28 cellular contexts compared by ENCODE assay signal in the genomic region with DNA sequence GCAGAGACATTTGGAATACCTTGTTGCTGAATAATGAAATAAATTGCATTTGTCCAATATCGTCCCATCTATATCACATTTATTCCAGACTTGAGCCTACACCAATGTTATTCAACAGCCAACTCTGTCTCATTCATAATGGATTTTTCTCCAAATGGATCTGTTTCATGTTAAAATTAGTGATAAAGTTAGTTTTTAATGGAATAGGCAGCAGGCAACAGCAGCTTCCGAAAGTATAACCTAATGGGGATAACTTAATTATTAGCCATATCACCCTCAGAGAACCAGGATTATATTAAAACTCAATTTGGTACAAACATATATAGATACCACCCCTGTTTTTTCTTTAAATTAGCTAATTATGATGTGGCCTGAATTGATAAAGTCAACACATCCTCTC.
"Had no signal": no experiment of that assay in that cellular context is flagged by ENCODE, and none has a peak within 500 bp of the region (broad histone marks: within the 10 kb centered on the region; RNA-seq: fewer than 3 reads in every experiment).

No MANE protein-coding gene starts in this region.

- FAIRE-seq: TTC549 had no signal

- ATAC-seq: activated naive CD4-positive, alpha-beta T cell treated with anti-CD3 and anti-CD28 coated beads, Interleukin-2, amount 50 U/mL, for 72 hours; activated naive CD8-positive, alpha-beta T cell treated with anti-CD3 and anti-CD28 coated beads, Interleukin-2, amount 50 U/mL, for 24 hours; body of pancreas had no signal

- H3K27ac ChIP-seq: ascending aorta, body of pancreas, RWPE1, SJCRH30 had no signal

- H3K9me3 ChIP-seq: ascending aorta, body of pancreas, MG63, Peyer's patch, SJCRH30 had no signal

- H3K9me3 Mint-ChIP-seq: activated B cell treated with CpG ODN at 0.5 μM for 24 hours; activated CD4-positive, alpha-beta memory T cell treated with anti-CD3 and anti-CD28 coated beads, Interleukin-2, amount 10 ng/mL, durations not matched to agents 7 days and 5 days; activated naive CD4-positive, alpha-beta T cell treated with anti-CD3 and anti-CD28 coated beads, Interleukin-2, amount 50 U/mL, for 72 hours; activated naive CD8-positive, alpha-beta T cell treated with anti-CD3 and anti-CD28 coated beads, Interleukin-2, amount 50 U/mL, for 24 hours; central memory CD8-positive, alpha-beta T cell had no signal

- H3K4me3 Mint-ChIP-seq: activated B cell treated with CpG ODN at 0.5 μM for 24 hours; activated CD4-positive, alpha-beta memory T cell treated with anti-CD3 and anti-CD28 coated beads, Interleukin-2, amount 10 ng/mL, durations not matched to agents 7 days and 5 days; activated naive CD8-positive, alpha-beta T cell treated with anti-CD3 and anti-CD28 coated beads, Interleukin-2, amount 50 U/mL, for 24 hours; central memory CD8-positive, alpha-beta T cell had no signal

- H3K27me3 ChIP-seq: ascending aorta, body of pancreas, MG63, Peyer's patch, SJCRH30 had no signal

- H3K27ac Mint-ChIP-seq: activated B cell treated with CpG ODN at 0.5 μM for 24 hours; activated CD4-positive, alpha-beta memory T cell treated with anti-CD3 and anti-CD28 coated beads, Interleukin-2, amount 10 ng/mL, durations not matched to agents 7 days and 5 days; activated naive CD4-positive, alpha-beta T cell treated with anti-CD3 and anti-CD28 coated beads, Interleukin-2, amount 50 U/mL, for 72 hours; activated naive CD8-positive, alpha-beta T cell treated with anti-CD3 and anti-CD28 coated beads, Interleukin-2, amount 50 U/mL, for 24 hours had no signal

- DNase-seq: activated B cell treated with CpG ODN at 0.5 μM for 24 hours; activated CD4-positive, alpha-beta memory T cell treated with anti-CD3 and anti-CD28 coated beads, Interleukin-2, amount 10 ng/mL, durations not matched to agents 7 days and 5 days; activated CD4-positive, alpha-beta T cell treated with anti-CD3 and anti-CD28 coated beads for 1 hour; activated CD4-positive, alpha-beta T cell treated with anti-CD3 and anti-CD28 coated beads, Interleukin-2, amount 50 U/mL, for 1 hour; activated effector memory CD4-positive, alpha-beta T cell treated with Interleukin-2 at 50 U/mL for 16 hours; activated naive CD4-positive, alpha-beta T cell; activated naive CD8-positive, alpha-beta T cell treated with anti-CD3 and anti-CD28 coated beads, Interleukin-2, amount 50 U/mL, for 24 hours; activated T-cell treated with anti-CD3 and anti-CD28 coated beads for 4 hours; amniotic stem cell; body of pancreas; MG63; MV-4-11; NCI-H1092 treated with DMSO at 0.1 percent for 48 hours; NCI-H1436; NCI-H1694 treated with DMSO at 0.1 percent for 48 hours; NCI-H2029 treated with DMSO at 0.1 percent for 48 hours; NCI-H446; NCI-H524; Peyer's patch; Right ventricle myocardium superior; SJCRH30; T-helper 2 cell; T1000 had no signal

- H3K27me3 Mint-ChIP-seq: activated B cell treated with CpG ODN at 0.5 μM for 24 hours; activated CD4-positive, alpha-beta memory T cell treated with anti-CD3 and anti-CD28 coated beads, Interleukin-2, amount 10 ng/mL, durations not matched to agents 7 days and 5 days; activated naive CD8-positive, alpha-beta T cell treated with anti-CD3 and anti-CD28 coated beads, Interleukin-2, amount 50 U/mL, for 24 hours; central memory CD8-positive, alpha-beta T cell had no signal
